8 cellular contexts compared by ENCODE assay signal in genomic region chr13:27425918-27426630, GRCh38. TPM values are rescaled to one million over a fixed set of nuclear protein-coding genes. Genes with fewer than 3 reads are reported as not detected.
DNase-seq lines count a peak whose midpoint lies in the region; ATAC-seq and TF ChIP-seq lines count a peak whose summit lies in the region.

No MANE protein-coding gene starts in this region.

- no peaks in the 10 kb centered on the region for H3K27me3 Mint-ChIP-seq in CD8-positive, alpha-beta T cell (ENCODE audit: low read depth)
- peaks cover 2% of the 10 kb centered on the region for H3K27me3 Mint-ChIP-seq in nephron progenitor cell (ENCODE audit: low read depth, poor library complexity)

- peak; percentile 38 for TF ChIP-seq CTCF in CD8-positive, alpha-beta T cell (IDR thresholded peaks at IDR 0.05)
- peak; percentile 55 for TF ChIP-seq CTCF in PC-9 (conservative IDR thresholded peaks at IDR 0.05)
- peak; percentile 29 for TF ChIP-seq CTCF in nephron progenitor cell (IDR thresholded peaks at IDR 0.05)

- H3K36me3 Mint-ChIP-seq in CD8-positive, alpha-beta T cell: peaks cover 41% of the 10 kb centered on the region
- peaks cover 29% of the 10 kb centered on the region for H3K36me3 Mint-ChIP-seq in nephron progenitor cell (ENCODE audit: low read depth)

- CTCF ChIA-PET in CD8-positive, alpha-beta T cell (lab: Charles Lee): interaction anchor here (0.6 to 5.4 kb wide), 10 partner anchors 12 to 401 kb away, joined by 3 to 62 read pairs (median 5); partner anchors contain the start of genes MTIF3 and POLR1D
- CTCF ChIA-PET in PC-9 (lab: Charles Lee): interaction anchor here (0.8 kb wide), 1 partner anchor 400 kb away, joined by 4 read pairs; no protein-coding TSS in a partner anchor

- H3K9ac ChIP-seq in subcutaneous abdominal adipose tissue (ENCODE audit: low read length in 5 of 5): peak overlapping the region; percentile 69 to 89 (median 88)

- H3K27ac Mint-ChIP-seq in CD8-positive, alpha-beta T cell: peak overlapping the region; percentile 97
- peak overlapping the region; percentile 33 for H3K27ac Mint-ChIP-seq in nephron progenitor cell

- peak; percentile 64 for ATAC-seq in CD8-positive, alpha-beta T cell
- ATAC-seq in GM19463 (IDR thresholded peaks at IDR 0.05; ENCODE audit: unreplicated experiment): peak; percentile 65

- no peaks in the 10 kb centered on the region for H3K9me3 ChIP-seq in CD8-positive, alpha-beta T cell (ENCODE audit: low read length)
- H3K9me3 ChIP-seq in PC-9 (ENCODE audit: insufficient read depth, low read depth): no peaks in the 10 kb centered on the region
- H3K9me3 ChIP-seq in subcutaneous abdominal adipose tissue (ENCODE audit: control insufficient read depth in 5 of 5, low read length in 5 of 5): no peaks in the 10 kb centered on the region

- POLR2A ChIA-PET in CD8-positive, alpha-beta T cell (lab: Charles Lee): interaction anchor here (0.9 to 5.3 kb wide), 13 partner anchors 10 to 254 kb away, joined by 3 to 171 read pairs (median 5); partner anchors contain the start of genes LNX2, MTIF3 and POLR1D
- POLR2A ChIA-PET in PC-9 (lab: Charles Lee; ENCODE audit: unreplicated experiment): interaction anchor here (0.6 to 0.7 kb wide), 3 partner anchors 10 to 133 kb away, joined by 3 to 6 read pairs (median 5); no protein-coding TSS in a partner anchor

- H2AFZ ChIP-seq in PC-9: no peak overlapping the region

- H3K4me1 ChIP-seq in CD8-positive, alpha-beta T cell (ENCODE audit: insufficient read depth, low read length): peaks cover 45% of the 10 kb centered on the region
- H3K4me1 ChIP-seq in PC-9 (replicated peaks; ENCODE audit: insufficient read depth) (peaks cover 35% of the 10 kb centered on the region), subcutaneous abdominal adipose tissue (ENCODE audit: control insufficient read depth in 5 of 5, insufficient read depth in 5 of 5, low read length in 5 of 5) (peaks cover 24 to 52% (median 46%) of the 10 kb centered on the region in 5 donors)

- peak overlapping the region; percentile 83 for H3K4me3 ChIP-seq in CD8-positive, alpha-beta T cell (ENCODE audit: low read depth, low read length)
- H3K4me3 ChIP-seq in PC-9 (peak overlapping the region; percentile 89), subcutaneous abdominal adipose tissue (ENCODE audit: low read depth in 1 of 5, low read length in 5 of 5) (peak overlapping the region; percentile 66 to 93 (median 82))

- intact Hi-C loops in CD8-positive, alpha-beta T cell (cut with DNase I, micrococcal nuclease): loop anchor here (1.0 to 10.0 kb wide), 10 partner anchors 20 to 1241 kb away; partner anchors contain the start of genes PAN3 (in 2 of the 2), POMP (in 2 of the 2), MTIF3 (in 1 of the 2) and POLR1D (in 1 of the 2)
- intact Hi-C loops in PC-9 (cut with micrococcal nuclease; ENCODE audit: unreplicated experiment): loop anchor here (1.0 kb wide), 1 partner anchor 24 kb away; the partner anchor contains the start of gene MTIF3

- peaks cover 37% of the 10 kb centered on the region for H3F3A ChIP-seq in PC-9 (ENCODE audit: insufficient read depth, low read depth)

- H4K20me1 ChIP-seq in PC-9 (ENCODE audit: insufficient read depth): peaks cover 36% of the 10 kb centered on the region

- H3K4me3 Mint-ChIP-seq in CD8-positive, alpha-beta T cell: peak overlapping the region; percentile 82
- peak overlapping the region; percentile 79 for H3K4me3 Mint-ChIP-seq in nephron progenitor cell

- no TSS peak for BruUV-seq in PC-9 (replicated peaks; lab: Mats Ljungman, UMichigan)

- H3K4me2 ChIP-seq in PC-9: peak overlapping the region; percentile 98

- H3K9me2 ChIP-seq in PC-9 (ENCODE audit: insufficient read depth): no peaks in the 10 kb centered on the region

- peaks cover 38% of the 10 kb centered on the region for H3K36me3 ChIP-seq in CD8-positive, alpha-beta T cell (ENCODE audit: insufficient read depth, low read length)
- H3K36me3 ChIP-seq in PC-9 (ENCODE audit: low read depth) (peaks cover 33% of the 10 kb centered on the region), subcutaneous abdominal adipose tissue (ENCODE audit: control insufficient read depth in 5 of 5, insufficient read depth in 5 of 5, low read length in 5 of 5) (peaks cover 15 to 38% (median 25%) of the 10 kb centered on the region in 5 donors)

- H3K27me3 ChIP-seq in CD8-positive, alpha-beta T cell (ENCODE audit: insufficient read depth, low read length): no peaks in the 10 kb centered on the region
- H3K27me3 ChIP-seq in PC-9 (ENCODE audit: insufficient read depth, low read depth) (no peaks in the 10 kb centered on the region), subcutaneous abdominal adipose tissue (ENCODE audit: control insufficient read depth in 5 of 5, insufficient read depth in 4 of 5, low read length in 5 of 5) (no peaks in the 10 kb centered on the region)

- peak overlapping the region; percentile 85 for H3K27ac ChIP-seq in CD8-positive, alpha-beta T cell (ENCODE audit: low read depth, low read length)
- H3K27ac ChIP-seq in PC-9 (peak overlapping the region; percentile 78), subcutaneous abdominal adipose tissue (ENCODE audit: low read depth, low read length) (peak overlapping the region; percentile 93)

- H3K9me3 Mint-ChIP-seq in CD8-positive, alpha-beta T cell: no peaks in the 10 kb centered on the region
- H3K9me3 Mint-ChIP-seq in nephron progenitor cell: no peaks in the 10 kb centered on the region

- peaks cover 55% of the 10 kb centered on the region for H3K4me1 Mint-ChIP-seq in CD8-positive, alpha-beta T cell (ENCODE audit: low read depth)
- H3K4me1 Mint-ChIP-seq in nephron progenitor cell: peaks cover 52% of the 10 kb centered on the region

- H3K79me2 ChIP-seq in PC-9 (ENCODE audit: low read depth): peaks cover 54% of the 10 kb centered on the region

- DNase-seq in CD8-positive, alpha-beta T cell: peak; percentile 44 to 85 (median 73)
- DNase-seq in HK-2 (ENCODE audit: unreplicated experiment) (peak; percentile 61), PC-9 (peak; percentile 67 to 86), activated T-helper 1 cell treated with Interleukin-2 at 50 U/mL for 16 hours (ENCODE audit: low read depth) (peak; percentile 66), fibroblast of peridontal ligament (ENCODE audit: extremely low read depth) (peak; percentile 73), nephron progenitor cell (peak; percentile 40)

RNA-seq across cellular contexts. Expression of gene GTF3A, which starts 1.7 kb away (rescaled TPM):
- 100 to 1,000 TPM; 157 TPM for total RNA-seq in CD8-positive, alpha-beta T cell
- 105 and 130 TPM in 2 replicates for total RNA-seq in PC-9 (2021)

RNA-seq across cellular contexts. Expression of gene MTIF3, which starts 24.3 kb away (rescaled TPM):
- 10 to 100 TPM; 12.7 to 13.0 TPM for total RNA-seq in CD8-positive, alpha-beta T cell
- 22.9 and 28.3 TPM in 2 replicates for total RNA-seq in PC-9 (2021)

Comparison
In these comparisons a context has a peak if more than half of its experiments do, and no peak if none do; other contexts are left out.
1. Peak in every context shown above with its lines: DNase-seq, ATAC-seq, H3K4me3 ChIP-seq and H3K27ac ChIP-seq.